ENCODE assay signal across 21 cellular contexts in the genomic region with DNA sequence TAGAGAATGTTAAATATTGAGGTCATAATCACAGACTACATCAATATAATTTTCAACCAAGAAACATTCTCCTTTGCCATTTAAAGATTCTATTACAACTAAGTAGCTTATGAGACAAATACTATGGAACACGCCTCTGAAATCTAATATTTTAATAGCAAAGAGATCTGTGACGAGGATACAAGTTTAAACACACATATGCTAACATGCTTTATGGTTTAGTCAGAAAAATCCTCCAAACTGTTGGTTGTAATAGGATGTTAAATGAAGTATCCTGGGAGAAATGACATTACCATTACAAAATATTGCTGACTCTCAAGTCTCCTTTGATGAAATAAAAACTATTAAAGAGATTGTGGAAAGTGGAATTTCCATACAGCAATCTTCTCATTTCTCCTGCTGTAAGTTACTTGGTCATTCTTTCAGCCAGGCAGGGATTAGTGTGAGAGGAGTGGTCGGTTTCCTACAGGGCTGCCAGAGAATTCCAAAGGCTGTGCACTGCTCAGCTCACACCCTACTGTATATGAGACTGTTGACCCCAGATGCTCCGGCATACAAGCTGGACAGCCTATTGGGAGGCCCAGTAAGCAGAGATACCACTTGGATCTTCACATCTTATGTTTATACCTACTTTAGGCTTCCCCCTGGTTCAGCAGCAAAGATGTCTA. TPM values are rescaled to one million over a fixed set of nuclear protein-coding genes. Genes with fewer than 3 reads are reported as not detected.
DNase-seq lines count a peak whose midpoint lies in the region; ATAC-seq and TF ChIP-seq lines count a peak whose summit lies in the region.
"Had no signal": no experiment of that assay in that cellular context is flagged by ENCODE, and none has a peak within 500 bp of the region (broad histone marks: within the 10 kb centered on the region; RNA-seq: fewer than 3 reads in every experiment).

No MANE protein-coding gene starts in this region.

- no peaks in the 10 kb centered on the region for H3F3A ChIP-seq in PC-3 (ENCODE audit: low read length, unreplicated experiment)

- no peak overlapping the region for H2AFZ ChIP-seq in PC-3 (ENCODE audit: low read length)
- H2AFZ ChIP-seq: GM23338 had no signal

- H3K9me3 Mint-ChIP-seq in CD4-positive, alpha-beta memory T cell = no peaks in the 10 kb centered on the region
- H3K9me3 Mint-ChIP-seq in stimulated activated effector memory CD8-positive, alpha-beta T cell treated with anti-CD3 and anti-CD28 coated beads, Interleukin-12 subunit alpha, Interleukin-12 subunit beta, amount 100 ng/mL, for 72 hours = no peaks in the 10 kb centered on the region
- peaks cover 7% of the 10 kb centered on the region for H3K9me3 Mint-ChIP-seq in activated CD8-positive, alpha-beta T cell treated with anti-CD3 and anti-CD28 coated beads, Interleukin-2, amount 10 ng/mL, durations not matched to agents 7 days and 5 days (ENCODE audit: insufficient read depth)
- H3K9me3 Mint-ChIP-seq: CD4-positive, alpha-beta T cell had no signal

- POLR2A ChIA-PET in CD4-positive, alpha-beta memory T cell (lab: Charles Lee; ENCODE audit: partially characterized antibody) = no interaction called here
- POLR2A ChIA-PET in PC-3 (lab: Charles Lee; ENCODE audit: unreplicated experiment) = no interaction called here
- POLR2A ChIA-PET in activated CD8-positive, alpha-beta T cell treated with anti-CD3 and anti-CD28 coated beads, Interleukin-2, amount 10 ng/mL, durations not matched to agents 7 days and 5 days (lab: Charles Lee) = no interaction called here

- H3K36me3 ChIP-seq in CD4-positive, alpha-beta memory T cell (ENCODE audit: insufficient read depth, low read length) = peaks cover 76% of the 10 kb centered on the region
- H3K36me3 ChIP-seq in PC-3 (ENCODE audit: low read depth, low read length) (peaks cover 11% of the 10 kb centered on the region), adipocyte (ENCODE audit: control insufficient read depth, insufficient read depth, low read length, severe bottlenecking) (peaks cover 99% of the 10 kb centered on the region)

- H3K4me3 Mint-ChIP-seq in CD4-positive, alpha-beta memory T cell = no peak overlapping the region
- no peak overlapping the region for H3K4me3 Mint-ChIP-seq in stimulated activated effector memory CD8-positive, alpha-beta T cell treated with anti-CD3 and anti-CD28 coated beads, Interleukin-12 subunit alpha, Interleukin-12 subunit beta, amount 100 ng/mL, for 72 hours
- H3K4me3 Mint-ChIP-seq in activated CD8-positive, alpha-beta T cell treated with anti-CD3 and anti-CD28 coated beads, Interleukin-2, amount 10 ng/mL, durations not matched to agents 7 days and 5 days = no peak overlapping the region
- H3K4me3 Mint-ChIP-seq: CD4-positive, alpha-beta T cell; GM23338 had no signal

- H3K9ac ChIP-seq in PC-3 (ENCODE audit: low read length) = 0 out of 2 replicates have a peak overlapping the region, but pooled peaks have one; percentile 21
- H3K9ac ChIP-seq in adipocyte (ENCODE audit: low read length) = no peak overlapping the region

- peak overlapping the region in 4 of 7 donors; percentile 7 to 22 (median 14) for H3K27ac Mint-ChIP-seq in CD4-positive, alpha-beta memory T cell
- H3K27ac Mint-ChIP-seq in stimulated activated effector memory CD8-positive, alpha-beta T cell treated with anti-CD3 and anti-CD28 coated beads, Interleukin-12 subunit alpha, Interleukin-12 subunit beta, amount 100 ng/mL, for 72 hours = peak overlapping the region; percentile 78
- no peak overlapping the region for H3K27ac Mint-ChIP-seq in activated CD8-positive, alpha-beta T cell treated with anti-CD3 and anti-CD28 coated beads, Interleukin-2, amount 10 ng/mL, durations not matched to agents 7 days and 5 days
- H3K27ac Mint-ChIP-seq: CD4-positive, alpha-beta T cell; GM23338 had no signal

- CTCF ChIA-PET in CD4-positive, alpha-beta memory T cell (lab: Charles Lee; ENCODE audit: partially characterized antibody) = no interaction called here
- CTCF ChIA-PET in PC-3 (lab: Charles Lee) = no interaction called here
- CTCF ChIA-PET in activated CD8-positive, alpha-beta T cell treated with anti-CD3 and anti-CD28 coated beads, Interleukin-2, amount 10 ng/mL, durations not matched to agents 7 days and 5 days (lab: Charles Lee) = no interaction called here

- intact Hi-C loops in CD4-positive, alpha-beta memory T cell (cut with micrococcal nuclease) = no loop called here
- intact Hi-C loops in PC-3 (cut with micrococcal nuclease) = no loop called here

- H3K27me3 Mint-ChIP-seq in CD4-positive, alpha-beta memory T cell = no peaks in the 10 kb centered on the region
- no peaks in the 10 kb centered on the region for H3K27me3 Mint-ChIP-seq in activated CD8-positive, alpha-beta T cell treated with anti-CD3 and anti-CD28 coated beads, Interleukin-2, amount 10 ng/mL, durations not matched to agents 7 days and 5 days (ENCODE audit: low read depth)
- H3K27me3 Mint-ChIP-seq: CD4-positive, alpha-beta T cell had no signal

- no peaks in the 10 kb centered on the region for H3K27me3 ChIP-seq in CD4-positive, alpha-beta memory T cell (ENCODE audit: insufficient read depth, low read length)
- no peaks in the 10 kb centered on the region for H3K27me3 ChIP-seq in PC-3 (ENCODE audit: low read length)
- no peaks in the 10 kb centered on the region for H3K27me3 ChIP-seq in adipocyte (replicated peaks; ENCODE audit: control insufficient read depth, insufficient read depth, low read length)

- no TSS peak for BruUV-seq in PC-3 (replicated peaks; lab: Mats Ljungman, UMichigan)

- no peaks in the 10 kb centered on the region for H3K9me3 ChIP-seq in CD4-positive, alpha-beta memory T cell (ENCODE audit: control insufficient read depth in 1 of 2, low read length in 2 of 2)
- H3K9me3 ChIP-seq in PC-3 (ENCODE audit: low read length) = no peaks in the 10 kb centered on the region
- no peaks in the 10 kb centered on the region for H3K9me3 ChIP-seq in adipocyte (ENCODE audit: control insufficient read depth, low read length)

- H3K4me2 ChIP-seq in PC-3 (ENCODE audit: low read length) = peak overlapping the region; percentile 60
- H3K4me2 ChIP-seq: GM23338 had no signal

- no peak for TF ChIP-seq CTCF in PC-3 (conservative IDR thresholded peaks at IDR 0.05; ENCODE audit: low read depth, low read length)

- no peak overlapping the region for H3K4me3 ChIP-seq in CD4-positive, alpha-beta memory T cell (ENCODE audit: low read length in 2 of 2)
- H3K4me3 ChIP-seq in PC-3 (ENCODE audit: low read length) (0 out of 2 replicates have a peak overlapping the region, but pooled peaks have one; percentile 13), adipocyte (ENCODE audit: low read length) (no peak overlapping the region)
- H3K4me3 ChIP-seq: GM23338 had no signal

- H4K20me1 ChIP-seq in PC-3 (ENCODE audit: low read length) = no peaks in the 10 kb centered on the region

- H3K27ac ChIP-seq in CD4-positive, alpha-beta memory T cell (ENCODE audit: low read depth, low read length) = no peak overlapping the region
- peak overlapping the region; percentile 78 for H3K27ac ChIP-seq in PC-3 (ENCODE audit: low read length)
- H3K27ac ChIP-seq: HL-60 had no signal

- H3K4me1 ChIP-seq in CD4-positive, alpha-beta memory T cell (ENCODE audit: insufficient read depth, low read length) = no peaks in the 10 kb centered on the region
- peaks cover 31% of the 10 kb centered on the region for H3K4me1 ChIP-seq in PC-3 (ENCODE audit: insufficient read depth, low read length)
- no peaks in the 10 kb centered on the region for H3K4me1 ChIP-seq in adipocyte (ENCODE audit: control insufficient read depth, insufficient read depth, low read length)

- no peaks in the 10 kb centered on the region for H3K9me2 ChIP-seq in PC-3 (replicated peaks; ENCODE audit: low read length)

- no peak for DNase-seq in CD4-positive, alpha-beta memory T cell
- peak; percentile 56 for DNase-seq in PC-3
- DNase-seq in adipocyte (ENCODE audit: low read depth) = peak; percentile 52
- no peak for DNase-seq in stimulated activated effector memory CD8-positive, alpha-beta T cell treated with anti-CD3 and anti-CD28 coated beads, Interleukin-12 subunit alpha, Interleukin-12 subunit beta, amount 100 ng/mL, for 72 hours (ENCODE audit: low spot score in 2 of 2)
- no peak for DNase-seq in activated CD8-positive, alpha-beta T cell treated with anti-CD3 and anti-CD28 coated beads, Interleukin-2, amount 10 ng/mL, durations not matched to agents 7 days and 5 days
- DNase-seq in DMS 273 (lab: John Stamatoyannopoulos, UW; ENCODE audit: unreplicated experiment) = no peak
- DNase-seq: CD4-positive, alpha-beta T cell; DMS153; HCEC 1CT; KG1; NCI-H1092 treated with DMSO at 0.1 percent for 48 hours; NCI-H1436 treated with DMSO at 0.1 percent for 48 hours; NCI-H1930; NCI-H226; NCI-H510A treated with DMSO at 0.1 percent for 48 hours; NCI-H774; SHP77 had no signal

- peaks cover 0 to 13% (median 3%) of the 10 kb centered on the region in 4 donors for H3K4me1 Mint-ChIP-seq in CD4-positive, alpha-beta memory T cell
- H3K4me1 Mint-ChIP-seq in stimulated activated effector memory CD8-positive, alpha-beta T cell treated with anti-CD3 and anti-CD28 coated beads, Interleukin-12 subunit alpha, Interleukin-12 subunit beta, amount 100 ng/mL, for 72 hours = no peaks in the 10 kb centered on the region
- H3K4me1 Mint-ChIP-seq in activated CD8-positive, alpha-beta T cell treated with anti-CD3 and anti-CD28 coated beads, Interleukin-2, amount 10 ng/mL, durations not matched to agents 7 days and 5 days (ENCODE audit: low read depth) = no peaks in the 10 kb centered on the region
- H3K4me1 Mint-ChIP-seq: GM23338 had no signal

- peaks cover 91% of the 10 kb centered on the region in 2 donors for H3K36me3 Mint-ChIP-seq in CD4-positive, alpha-beta memory T cell
- peaks cover 100% of the 10 kb centered on the region for H3K36me3 Mint-ChIP-seq in stimulated activated effector memory CD8-positive, alpha-beta T cell treated with anti-CD3 and anti-CD28 coated beads, Interleukin-12 subunit alpha, Interleukin-12 subunit beta, amount 100 ng/mL, for 72 hours
- peaks cover 79% of the 10 kb centered on the region for H3K36me3 Mint-ChIP-seq in activated CD8-positive, alpha-beta T cell treated with anti-CD3 and anti-CD28 coated beads, Interleukin-2, amount 10 ng/mL, durations not matched to agents 7 days and 5 days (ENCODE audit: low read depth)

- H3K79me2 ChIP-seq in PC-3 (ENCODE audit: low read length) = no peaks in the 10 kb centered on the region

- peak; percentile 73 for ATAC-seq in PC-3
- no peak for ATAC-seq in stimulated activated effector memory CD8-positive, alpha-beta T cell treated with anti-CD3 and anti-CD28 coated beads, Interleukin-12 subunit alpha, Interleukin-12 subunit beta, amount 100 ng/mL, for 72 hours
- no peak for ATAC-seq in GM18870 (IDR thresholded peaks at IDR 0.05; ENCODE audit: unreplicated experiment)
- no peak for ATAC-seq in activated CD8-positive, alpha-beta T cell treated with anti-CD3 and anti-CD28 coated beads, Interleukin-2, amount 10 ng/mL, durations not matched to agents 7 days and 5 days
- ATAC-seq: GM23338, HepG2 had no signal

RNA-seq across cellular contexts. Expression of gene SCYL3, which starts 26.6 kb away (rescaled TPM):
- 10 to 100 TPM; 23.5 to 24.3 TPM for total RNA-seq in CD4-positive, alpha-beta memory T cell
- polyA plus RNA-seq in CD4-positive, alpha-beta memory T cell = 10 to 100 TPM; 14.4 to 15.7 TPM
- total RNA-seq in PC-3 (2014; rRNA removed) = 3.1 and 3.6 TPM in 2 replicates
- 10 to 100 TPM; 14.6 to 15.1 TPM for total RNA-seq in activated CD8-positive, alpha-beta T cell treated with anti-CD3 and anti-CD28 coated beads, Interleukin-2, amount 10 ng/mL, durations not matched to agents 7 days and 5 days

Comparison
In these comparisons a context has a peak if more than half of its experiments do, and no peak if none do; other contexts are left out.
1. DNase-seq: peak in PC-3 (single experiment) and adipocyte (single experiment); none in CD4-positive, alpha-beta memory T cell (0 of 5), stimulated activated effector memory CD8-positive, alpha-beta T cell treated with anti-CD3 and anti-CD28 coated beads, Interleukin-12 subunit alpha, Interleukin-12 subunit beta, amount 100 ng/mL, for 72 hours (0 of 2), activated CD8-positive, alpha-beta T cell treated with anti-CD3 and anti-CD28 coated beads, Interleukin-2, amount 10 ng/mL, durations not matched to agents 7 days and 5 days (single experiment) and DMS 273 (single experiment).